In genomic region chr1:179228783-179229213, GRCh38 we compare ENCODE assay signal across 8 cellular contexts. TPM values are rescaled to one million over a fixed set of nuclear protein-coding genes. Genes with fewer than 3 reads are reported as not detected.
A peak's percentile ranks its signal among the peaks of the same experiment; 100 is the strongest.
DNase-seq lines count a peak whose midpoint lies in the region; ATAC-seq lines count a peak whose summit lies in the region.

No MANE protein-coding gene starts in this region.

- peak; percentile 66 for DNase-seq in Karpas-422
- peak; percentile 45 for DNase-seq in activated CD4-positive, alpha-beta T cell treated with anti-CD3 and anti-CD28 coated beads for 48 hours
- DNase-seq in mesendoderm, result peak; percentile 72
- peak; percentile 12 for DNase-seq in stimulated activated CD8-positive, alpha-beta memory T cell treated with anti-CD3 and anti-CD28 coated beads, Interleukin-4, amount 100 ng/mL, for 24 hours (ENCODE audit: low read depth)
- no peak for DNase-seq in cortex of kidney (lab: John Stamatoyannopoulos, UW)

- no peak overlapping the region for H2AFZ ChIP-seq in Karpas-422 (ENCODE audit: low read length)

- no peak overlapping the region for H2BK15ac ChIP-seq in mesendoderm (replicated peaks; ENCODE audit: low read depth)

- no peaks in the 10 kb centered on the region for H3K27me3 ChIP-seq in BLaER1
- H3K27me3 ChIP-seq in Karpas-422 (ENCODE audit: low read length), result no peaks in the 10 kb centered on the region
- H3K27me3 ChIP-seq in ectodermal cell (ENCODE audit: control insufficient read depth, insufficient read depth, low read length, poor library complexity, severe bottlenecking), result peaks cover 5% of the 10 kb centered on the region
- no peaks in the 10 kb centered on the region for H3K27me3 ChIP-seq in mesendoderm (ENCODE audit: insufficient read depth, low read length, poor library complexity)

- H3K79me1 ChIP-seq in mesendoderm (ENCODE audit: low read length), result peaks cover 8% of the 10 kb centered on the region

- H3K56ac ChIP-seq in mesendoderm (ENCODE audit: low read length), result peak overlapping the region; percentile 72

- 1% methylated on average over 8 to 17 of the region's 19 CpGs for WGBS in ectodermal cell, 2 experiments
- WGBS in mesendoderm (ENCODE audit: extremely low coverage, insufficient coverage, low lambda C conversion rate), result no CpG with 5 or more reads among the region's 19 CpGs

- no peak overlapping the region for H2AK5ac ChIP-seq in mesendoderm (ENCODE audit: low read length)

- peak overlapping the region; percentile 82 for H3K4ac ChIP-seq in mesendoderm (ENCODE audit: low read depth, low read length)

- no peak overlapping the region for H2BK120ac ChIP-seq in mesendoderm (ENCODE audit: low read depth, low read length)

- no peak overlapping the region for H3K23ac ChIP-seq in mesendoderm (ENCODE audit: low read length)

- H4K20me1 ChIP-seq in BLaER1 (peaks cover 46% of the 10 kb centered on the region), Karpas-422 (ENCODE audit: insufficient read depth, low read depth, low read length) (0 out of 2 replicates have a peak, but pooled peaks cover 6% of the 10 kb centered on the region)

- peak overlapping the region; percentile 90; the same call in 1 of the 2 replicates for H3K27ac ChIP-seq in BLaER1
- H3K27ac ChIP-seq in Karpas-422 (ENCODE audit: low read length), result peak overlapping the region; percentile 23; the same call in 1 of the 2 replicates
- H3K27ac ChIP-seq in ectodermal cell (ENCODE audit: insufficient read depth, low read depth, low read length, poor library complexity, severe bottlenecking), result peak overlapping the region; percentile 87
- H3K27ac ChIP-seq in mesendoderm (ENCODE audit: low read depth, low read length), result no peak overlapping the region

- H3K9me3 ChIP-seq in BLaER1 (no peaks in the 10 kb centered on the region), Karpas-422 (ENCODE audit: low read length) (no peaks in the 10 kb centered on the region), ectodermal cell (ENCODE audit: control insufficient read depth, low read length) (no peaks in the 10 kb centered on the region)

- H4K5ac ChIP-seq in mesendoderm (ENCODE audit: low read length), result no peak overlapping the region

- H3K4me3 ChIP-seq in BLaER1 (peak overlapping the region; percentile 95), Karpas-422 (ENCODE audit: low read length) (peak overlapping the region; percentile 80), ectodermal cell (ENCODE audit: insufficient read depth, low read depth, low read length) (peak overlapping the region; percentile 81), mesendoderm (ENCODE audit: low read length) (peak overlapping the region; percentile 82)

- H3K9ac ChIP-seq in BLaER1, result peak overlapping the region; percentile 95
- H3K9ac ChIP-seq in Karpas-422 (ENCODE audit: low read length), result peak overlapping the region; percentile 96
- H3K9ac ChIP-seq in mesendoderm (ENCODE audit: low read length), result peak overlapping the region; percentile 61

- H3K4me2 ChIP-seq in BLaER1, result peak overlapping the region; percentile 94
- H3K4me2 ChIP-seq in Karpas-422 (ENCODE audit: low read depth, low read length, poor library complexity, severe bottlenecking), result peak overlapping the region; percentile 91
- peak overlapping the region; percentile 55 for H3K4me2 ChIP-seq in mesendoderm (ENCODE audit: low read length)

- H3K79me2 ChIP-seq in Karpas-422 (ENCODE audit: low read length) (peaks cover 53% of the 10 kb centered on the region), mesendoderm (ENCODE audit: control insufficient read depth, insufficient read depth, low read length) (peaks cover 32% of the 10 kb centered on the region)

- peak; percentile 36 for ATAC-seq in GM21381 (IDR thresholded peaks at IDR 0.05; ENCODE audit: unreplicated experiment)

- H2BK5ac ChIP-seq in mesendoderm (ENCODE audit: low read length), result no peak overlapping the region

- H3K4me1 ChIP-seq in BLaER1 (peaks cover 32% of the 10 kb centered on the region), Karpas-422 (ENCODE audit: low read length) (peaks cover 24% of the 10 kb centered on the region), ectodermal cell (ENCODE audit: control insufficient read depth, insufficient read depth, low read length) (peaks cover 5% of the 10 kb centered on the region), mesendoderm (ENCODE audit: control insufficient read depth, low read depth, low read length) (peaks cover 4% of the 10 kb centered on the region)

- H4K8ac ChIP-seq in mesendoderm (ENCODE audit: low read depth, low read length), result peak overlapping the region; percentile 89

- no peaks in the 10 kb centered on the region for H3K9me2 ChIP-seq in Karpas-422 (replicated peaks; ENCODE audit: insufficient read depth, low read length)

- H3K18ac ChIP-seq in mesendoderm (ENCODE audit: low read length), result peak overlapping the region; percentile 94

- H3K36me3 ChIP-seq in BLaER1 (peaks cover 9% of the 10 kb centered on the region), Karpas-422 (ENCODE audit: insufficient read depth, low read length) (no peaks in the 10 kb centered on the region), ectodermal cell (ENCODE audit: control insufficient read depth, insufficient read depth, low read length) (no peaks in the 10 kb centered on the region), mesendoderm (ENCODE audit: control insufficient read depth, insufficient read depth, low read length) (no peaks in the 10 kb centered on the region)

RNA-seq across cellular contexts. Expression of gene ABL2, which starts 0.7 kb away (rescaled TPM):
- total RNA-seq in Karpas-422 (2014; rRNA removed; shearing (Covaris generic); ENCODE audit: low replicate concordance), result 11.3 and 14.3 TPM in 2 replicates
- 13.1 TPM for polyA plus RNA-seq in ectodermal cell (2013, experiment 1 of 4)
- 16.6 TPM for polyA plus RNA-seq in ectodermal cell (2013, experiment 2 of 4)
- 10.6 TPM for polyA plus RNA-seq in ectodermal cell (2013, experiment 3 of 4)
- 13.1 TPM for polyA plus RNA-seq in ectodermal cell (2013, experiment 4 of 4)
- polyA plus RNA-seq in mesendoderm (2013, experiment 1 of 2), result 4.7 TPM
- 4.5 TPM for polyA plus RNA-seq in mesendoderm (2013, experiment 2 of 2)
